2 cellular contexts compared by ENCODE assay signal in the genomic region with DNA sequence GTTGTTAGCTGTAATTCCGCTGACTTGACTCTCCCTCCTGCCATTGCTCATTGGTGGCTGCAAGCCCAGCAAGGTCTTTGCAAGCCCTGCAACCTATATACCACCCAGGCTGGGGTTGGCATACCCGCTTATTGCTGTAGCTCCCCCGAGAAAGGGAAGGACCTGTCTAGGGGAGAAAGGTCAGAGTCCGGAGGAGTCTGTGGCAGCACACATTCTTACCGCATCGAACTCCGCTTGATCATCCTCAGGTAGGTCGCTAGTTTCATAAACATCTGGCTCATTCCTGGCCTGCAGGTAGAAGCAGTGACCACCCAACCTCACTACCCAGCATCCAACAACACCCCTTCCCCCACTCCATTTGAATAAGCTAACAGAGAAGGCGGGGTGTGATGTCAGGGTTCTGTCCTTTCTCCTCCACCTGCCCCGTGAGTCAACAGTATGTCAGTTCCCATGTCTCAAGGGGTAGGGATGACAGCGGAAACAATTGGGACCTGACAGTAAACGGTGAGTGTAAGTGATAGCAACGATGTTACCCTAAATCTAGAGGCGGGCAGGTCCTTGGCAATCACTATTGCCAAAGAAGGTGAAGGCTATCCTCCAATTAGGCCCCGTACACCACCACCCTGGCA.
TF ChIP-seq lines count a peak whose summit lies in the region.

No MANE protein-coding gene starts in this region.

TF ChIP-seq in HEK293, 187 proteins besides CTCF, POLR2A, EP300 and RAD21:
- no peak for TF ChIP-seq KLF9 (tag by site-specific recombination; IDR thresholded peaks at IDR 0.05; ENCODE audit: low read depth)
- no peak for TF ChIP-seq ZNF473 (tag by site-specific recombination; IDR thresholded peaks at IDR 0.05)
- no peak for TF ChIP-seq ZNF248 (tag by site-specific recombination; IDR thresholded peaks at IDR 0.05)
- 0 out of 2 replicates have a peak, but pooled peaks have one; percentile 39 for TF ChIP-seq PRDM1 (tag by site-specific recombination; IDR thresholded peaks at IDR 0.05)
- no peak for TF ChIP-seq ZNF239 (tag by site-specific recombination; IDR thresholded peaks at IDR 0.05)
- peak; percentile 50 for TF ChIP-seq ZBTB20 (tag by site-specific recombination; IDR thresholded peaks at IDR 0.05)
- no peak for TF ChIP-seq ZNF354C (tag by site-specific recombination; IDR thresholded peaks at IDR 0.05; ENCODE audit: borderline replicate concordance, low read depth)
- TF ChIP-seq ZNF121 (tag by site-specific recombination; IDR thresholded peaks at IDR 0.05) = no peak
- TF ChIP-seq ZNF416 (tag by site-specific recombination; IDR thresholded peaks at IDR 0.05) = no peak
- no peak for TF ChIP-seq ZFP3 (tag by site-specific recombination; IDR thresholded peaks at IDR 0.05; ENCODE audit: low read depth)
- no peak for TF ChIP-seq ZNF146 (tag by site-specific recombination; IDR thresholded peaks at IDR 0.05)
- TF ChIP-seq, protein P1, sequence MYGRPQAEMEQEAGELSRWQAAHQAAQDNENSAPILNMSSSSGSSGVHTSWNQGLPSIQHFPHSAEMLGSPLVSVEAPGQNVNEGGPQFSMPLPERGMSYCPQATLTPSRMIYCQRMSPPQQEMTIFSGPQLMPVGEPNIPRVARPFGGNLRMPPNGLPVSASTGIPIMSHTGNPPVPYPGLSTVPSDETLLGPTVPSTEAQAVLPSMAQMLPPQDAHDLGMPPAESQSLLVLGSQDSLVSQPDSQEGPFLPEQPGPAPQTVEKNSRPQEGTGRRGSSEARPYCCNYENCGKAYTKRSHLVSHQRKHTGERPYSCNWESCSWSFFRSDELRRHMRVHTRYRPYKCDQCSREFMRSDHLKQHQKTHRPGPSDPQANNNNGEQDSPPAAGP (tag by site-specific recombination; IDR thresholded peaks at IDR 0.05) = peak; percentile 22; the same call in 1 of the 2 replicates
- peak; percentile 45 for TF ChIP-seq ZNF600 (tag by site-specific recombination; IDR thresholded peaks at IDR 0.05)
- no peak for TF ChIP-seq ZNF707 (tag by site-specific recombination; IDR thresholded peaks at IDR 0.05)
- TF ChIP-seq, protein P2, sequence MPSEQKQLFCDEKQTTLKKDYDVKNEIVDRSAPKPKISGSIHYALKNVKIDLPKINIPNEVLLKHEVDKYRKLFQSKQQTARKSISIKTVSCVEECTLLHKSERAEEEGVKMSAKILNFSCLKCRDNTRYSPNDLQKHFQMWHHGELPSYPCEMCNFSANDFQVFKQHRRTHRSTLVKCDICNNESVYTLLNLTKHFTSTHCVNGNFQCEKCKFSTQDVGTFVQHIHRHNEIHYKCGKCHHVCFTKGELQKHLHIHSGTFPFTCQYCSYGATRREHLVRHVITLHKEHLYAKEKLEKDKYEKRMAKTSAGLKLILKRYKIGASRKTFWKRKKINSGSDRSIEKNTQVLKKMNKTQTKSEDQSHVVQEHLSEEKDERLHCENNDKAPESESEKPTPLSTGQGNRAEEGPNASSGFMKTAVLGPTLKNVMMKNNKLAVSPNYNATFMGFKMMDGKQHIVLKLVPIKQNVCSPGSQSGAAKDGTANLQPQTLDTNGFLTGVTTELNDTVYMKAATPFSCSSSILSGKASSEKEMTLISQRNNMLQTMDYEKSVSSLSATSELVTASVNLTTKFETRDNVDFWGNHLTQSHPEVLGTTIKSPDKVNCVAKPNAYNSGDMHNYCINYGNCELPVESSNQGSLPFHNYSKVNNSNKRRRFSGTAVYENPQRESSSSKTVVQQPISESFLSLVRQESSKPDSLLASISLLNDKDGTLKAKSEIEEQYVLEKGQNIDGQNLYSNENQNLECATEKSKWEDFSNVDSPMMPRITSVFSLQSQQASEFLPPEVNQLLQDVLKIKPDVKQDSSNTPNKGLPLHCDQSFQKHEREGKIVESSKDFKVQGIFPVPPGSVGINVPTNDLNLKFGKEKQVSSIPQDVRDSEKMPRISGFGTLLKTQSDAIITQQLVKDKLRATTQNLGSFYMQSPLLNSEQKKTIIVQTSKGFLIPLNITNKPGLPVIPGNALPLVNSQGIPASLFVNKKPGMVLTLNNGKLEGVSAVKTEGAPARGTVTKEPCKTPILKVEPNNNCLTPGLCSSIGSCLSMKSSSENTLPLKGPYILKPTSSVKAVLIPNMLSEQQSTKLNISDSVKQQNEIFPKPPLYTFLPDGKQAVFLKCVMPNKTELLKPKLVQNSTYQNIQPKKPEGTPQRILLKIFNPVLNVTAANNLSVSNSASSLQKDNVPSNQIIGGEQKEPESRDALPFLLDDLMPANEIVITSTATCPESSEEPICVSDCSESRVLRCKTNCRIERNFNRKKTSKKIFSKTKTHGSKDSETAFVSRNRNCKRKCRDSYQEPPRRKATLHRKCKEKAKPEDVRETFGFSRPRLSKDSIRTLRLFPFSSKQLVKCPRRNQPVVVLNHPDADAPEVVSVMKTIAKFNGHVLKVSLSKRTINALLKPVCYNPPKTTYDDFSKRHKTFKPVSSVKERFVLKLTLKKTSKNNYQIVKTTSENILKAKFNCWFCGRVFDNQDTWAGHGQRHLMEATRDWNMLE (tag by site-specific recombination; conservative IDR thresholded peaks at IDR 0.05; ENCODE audit: low read depth) = no peak
- no peak for TF ChIP-seq ZNF223 (tag by site-specific recombination; IDR thresholded peaks at IDR 0.05)

TF ChIP-seq in K562, 482 proteins besides CTCF, POLR2A, EP300 and RAD21 (continues in another document):
- TF ChIP-seq JUND (IDR thresholded peaks at IDR 0.05; ENCODE audit: borderline replicate concordance, low read depth, low read length) (peak; percentile 28; the same call in 1 of the 2 replicates), JUND (tag; IDR thresholded peaks at IDR 0.05; ENCODE audit: borderline replicate concordance, low read depth, low read length) (no peak; the same call in 2 of the 3 replicates), YY1 (IDR thresholded peaks at IDR 0.05; ENCODE audit: borderline replicate concordance in 1 of 3, control insufficient read depth in 1 of 3, extremely low read depth in 1 of 3, insufficient read depth in 3 of 3, insufficient read length in 1 of 3, insufficient replicate concordance in 2 of 3, low read depth in 1 of 3, low read length in 2 of 3) (peak in 1 of 3 experiments; percentile 20), SOX6 (IDR thresholded peaks at IDR 0.05) (peak; percentile 10; the same call in 1 of the 2 replicates), JUNB (CRISPR knock-in tag; conservative IDR thresholded peaks at IDR 0.05) (no peak), ZKSCAN1 (IDR thresholded peaks at IDR 0.05; ENCODE audit: low read depth, low read length) (no peak), ETV6 (IDR thresholded peaks at IDR 0.05; ENCODE audit: borderline replicate concordance in 1 of 2, low read depth in 2 of 2, low read length in 1 of 2) (no peak), ETV6 (CRISPR knock-in tag; IDR thresholded peaks at IDR 0.05; ENCODE audit: borderline replicate concordance) (no peak), ATF7 (IDR thresholded peaks at IDR 0.05) (peak; percentile 45; the same call in 1 of the 2 replicates), FOXP4 (CRISPR knock-in tag; IDR thresholded peaks at IDR 0.05; ENCODE audit: borderline replicate concordance) (no peak), THRB (CRISPR knock-in tag; conservative IDR thresholded peaks at IDR 0.05) (no peak), NFE2 (IDR thresholded peaks at IDR 0.05; ENCODE audit: low read depth) (peak; percentile 25; the same call in 1 of the 2 replicates), HMG20B (CRISPR knock-in tag; IDR thresholded peaks at IDR 0.05) (no peak), SMARCC2 (IDR thresholded peaks at IDR 0.05; ENCODE audit: low read depth) (0 out of 2 replicates have a peak, but pooled peaks have one; percentile 27), SMARCA4 (IDR thresholded peaks at IDR 0.05) (peak; percentile 33; the same call in 1 of the 2 replicates), TEAD4 (IDR thresholded peaks at IDR 0.05; ENCODE audit: low read length) (0 out of 2 replicates have a peak, but pooled peaks have one; percentile 12), TEAD4 (CRISPR knock-in tag; IDR thresholded peaks at IDR 0.05; ENCODE audit: borderline replicate concordance) (no peak), SNRNP70 (optimal IDR thresholded peaks at IDR 0.05; ENCODE audit: low read depth, low read length) (no peak), SP2 (IDR thresholded peaks at IDR 0.05; ENCODE audit: extremely low read depth, low read depth, low read length, poor library complexity, severe bottlenecking) (no peak), SAP30 (IDR thresholded peaks at IDR 0.05; ENCODE audit: borderline replicate concordance, insufficient read depth, low read depth, low read length, poor library complexity, severe bottlenecking) (peak; percentile 21), FOXM1 (IDR thresholded peaks at IDR 0.05; ENCODE audit: low read depth) (no peak), FOXM1 (CRISPR knock-in tag; IDR thresholded peaks at IDR 0.05; ENCODE audit: low read depth) (0 out of 2 replicates have a peak, but pooled peaks have one; percentile 19), ZNF263 (CRISPR knock-in tag; IDR thresholded peaks at IDR 0.05; ENCODE audit: borderline replicate concordance) (peak; percentile 43; the same call in 1 of the 2 replicates), BMI1 (IDR thresholded peaks at IDR 0.05; ENCODE audit: low read length) (no peak), SP1 (CRISPR knock-in tag; IDR thresholded peaks at IDR 0.05) (0 out of 2 replicates have a peak, but pooled peaks have one; percentile 19), ZNF436 (CRISPR knock-in tag; IDR thresholded peaks at IDR 0.05) (no peak), TOE1 (IDR thresholded peaks at IDR 0.05; ENCODE audit: borderline replicate concordance) (0 out of 2 replicates have a peak, but pooled peaks have one; percentile 2), TOE1 (CRISPR knock-in tag; IDR thresholded peaks at IDR 0.05; ENCODE audit: borderline replicate concordance, low read depth) (no peak), BRCA1 (IDR thresholded peaks at IDR 0.05) (no peak), BRCA1 (CRISPR knock-in tag; IDR thresholded peaks at IDR 0.05) (0 out of 2 replicates have a peak, but pooled peaks have one; percentile 65), ZNF23 (CRISPR knock-in tag; IDR thresholded peaks at IDR 0.05) (no peak)
- TF ChIP-seq, protein P3, sequence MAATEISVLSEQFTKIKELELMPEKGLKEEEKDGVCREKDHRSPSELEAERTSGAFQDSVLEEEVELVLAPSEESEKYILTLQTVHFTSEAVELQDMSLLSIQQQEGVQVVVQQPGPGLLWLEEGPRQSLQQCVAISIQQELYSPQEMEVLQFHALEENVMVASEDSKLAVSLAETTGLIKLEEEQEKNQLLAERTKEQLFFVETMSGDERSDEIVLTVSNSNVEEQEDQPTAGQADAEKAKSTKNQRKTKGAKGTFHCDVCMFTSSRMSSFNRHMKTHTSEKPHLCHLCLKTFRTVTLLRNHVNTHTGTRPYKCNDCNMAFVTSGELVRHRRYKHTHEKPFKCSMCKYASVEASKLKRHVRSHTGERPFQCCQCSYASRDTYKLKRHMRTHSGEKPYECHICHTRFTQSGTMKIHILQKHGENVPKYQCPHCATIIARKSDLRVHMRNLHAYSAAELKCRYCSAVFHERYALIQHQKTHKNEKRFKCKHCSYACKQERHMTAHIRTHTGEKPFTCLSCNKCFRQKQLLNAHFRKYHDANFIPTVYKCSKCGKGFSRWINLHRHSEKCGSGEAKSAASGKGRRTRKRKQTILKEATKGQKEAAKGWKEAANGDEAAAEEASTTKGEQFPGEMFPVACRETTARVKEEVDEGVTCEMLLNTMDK (IDR thresholded peaks at IDR 0.05; ENCODE audit: borderline replicate concordance, insufficient read depth, low read depth, low read length, poor library complexity, severe bottlenecking) = no peak
- TF ChIP-seq, protein P4, sequence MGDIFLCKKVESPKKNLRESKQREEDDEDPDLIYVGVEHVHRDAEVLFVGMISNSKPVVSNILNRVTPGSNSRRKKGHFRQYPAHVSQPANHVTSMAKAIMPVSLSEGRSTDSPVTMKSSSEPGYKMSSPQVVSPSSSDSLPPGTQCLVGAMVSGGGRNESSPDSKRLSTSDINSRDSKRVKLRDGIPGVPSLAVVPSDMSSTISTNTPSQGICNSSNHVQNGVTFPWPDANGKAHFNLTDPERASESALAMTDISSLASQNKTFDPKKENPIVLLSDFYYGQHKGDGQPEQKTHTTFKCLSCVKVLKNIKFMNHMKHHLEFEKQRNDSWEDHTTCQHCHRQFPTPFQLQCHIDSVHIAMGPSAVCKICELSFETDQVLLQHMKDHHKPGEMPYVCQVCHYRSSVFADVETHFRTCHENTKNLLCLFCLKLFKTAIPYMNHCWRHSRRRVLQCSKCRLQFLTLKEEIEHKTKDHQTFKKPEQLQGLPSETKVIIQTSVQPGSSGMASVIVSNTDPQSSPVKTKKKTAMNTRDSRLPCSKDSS (IDR thresholded peaks at IDR 0.05; ENCODE audit: low read depth, partially characterized antibody) = no peak
- TF ChIP-seq, protein P5, sequence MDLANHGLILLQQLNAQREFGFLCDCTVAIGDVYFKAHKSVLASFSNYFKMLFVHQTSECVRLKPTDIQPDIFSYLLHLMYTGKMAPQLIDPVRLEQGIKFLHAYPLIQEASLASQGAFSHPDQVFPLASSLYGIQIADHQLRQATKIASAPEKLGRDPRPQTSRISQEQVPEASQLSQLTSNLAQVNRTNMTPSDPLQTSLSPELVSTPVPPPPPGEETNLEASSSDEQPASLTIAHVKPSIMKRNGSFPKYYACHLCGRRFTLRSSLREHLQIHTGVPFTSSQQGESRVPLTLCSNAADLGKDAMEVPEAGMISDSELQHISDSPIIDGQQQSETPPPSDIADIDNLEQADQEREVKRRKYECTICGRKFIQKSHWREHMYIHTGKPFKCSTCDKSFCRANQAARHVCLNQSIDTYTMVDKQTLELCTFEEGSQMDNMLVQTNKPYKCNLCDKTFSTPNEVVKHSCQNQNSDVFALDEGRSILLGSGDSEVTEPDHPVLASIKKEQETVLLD (IDR thresholded peaks at IDR 0.05) = no peak
